In genomic region chr21:35210093-35210492, GRCh38 we compare ENCODE assay signal across 2 cellular contexts.
TF ChIP-seq lines count a peak whose summit lies in the region.

No MANE protein-coding gene starts in this region.

TF ChIP-seq in IMR-90, 13 proteins besides CTCF, POLR2A, EP300 and RAD21:
- TF ChIP-seq MAFK (IDR thresholded peaks at IDR 0.05; ENCODE audit: low read depth, low read length) (no peak), USF2 (IDR thresholded peaks at IDR 0.05; ENCODE audit: low read depth, low read length) (no peak), ELK1 (IDR thresholded peaks at IDR 0.05; ENCODE audit: borderline replicate concordance, low read depth, low read length) (no peak), SMC3 (IDR thresholded peaks at IDR 0.05; ENCODE audit: low read depth, low read length) (no peak), MXI1 (IDR thresholded peaks at IDR 0.05; ENCODE audit: borderline replicate concordance, low read depth, low read length) (no peak), BHLHE40 (IDR thresholded peaks at IDR 0.05; ENCODE audit: low read depth, low read length) (no peak), CHD1 (IDR thresholded peaks at IDR 0.05; ENCODE audit: low read depth, low read length) (no peak), RFX5 (IDR thresholded peaks at IDR 0.05; ENCODE audit: low read depth, low read length) (no peak), FOS (IDR thresholded peaks at IDR 0.05; ENCODE audit: low read depth, low read length) (no peak), RCOR1 (IDR thresholded peaks at IDR 0.05; ENCODE audit: insufficient replicate concordance, low read length) (no peak), NFE2L2 (IDR thresholded peaks at IDR 0.05; ENCODE audit: low read depth, low read length) (no peak), MAZ (IDR thresholded peaks at IDR 0.05; ENCODE audit: borderline replicate concordance, low read depth, low read length) (no peak), CEBPB (IDR thresholded peaks at IDR 0.05; ENCODE audit: low read depth, low read length) (no peak)

TF ChIP-seq in K562, 482 proteins besides CTCF, POLR2A, EP300 and RAD21:
- TF ChIP-seq THRB (CRISPR knock-in tag; conservative IDR thresholded peaks at IDR 0.05) (no peak), HDAC2 (IDR thresholded peaks at IDR 0.05) (no peak), GATAD2A (IDR thresholded peaks at IDR 0.05) (no peak), NCOR1 (IDR thresholded peaks at IDR 0.05) (no peak), BRCA1 (IDR thresholded peaks at IDR 0.05) (no peak), BRCA1 (CRISPR knock-in tag; IDR thresholded peaks at IDR 0.05) (no peak), IRF2 (CRISPR knock-in tag; IDR thresholded peaks at IDR 0.05) (no peak), TAF1 (IDR thresholded peaks at IDR 0.05; ENCODE audit: control insufficient read depth, extremely low read depth, insufficient read depth, low read length, severe bottlenecking) (no peak), MXI1 (IDR thresholded peaks at IDR 0.05; ENCODE audit: low read depth, low read length) (no peak), ZNF609 (CRISPR knock-in tag; IDR thresholded peaks at IDR 0.05; ENCODE audit: borderline replicate concordance) (no peak), NR2C2 (CRISPR knock-in tag; IDR thresholded peaks at IDR 0.05) (no peak), NR2C2 (tag; IDR thresholded peaks at IDR 0.05) (no peak), JUN (IDR thresholded peaks at IDR 0.05; ENCODE audit: borderline replicate concordance, low read depth, low read length) (no peak), JUN (CRISPR knock-in tag; IDR thresholded peaks at IDR 0.05; ENCODE audit: borderline replicate concordance) (no peak), POLR2B (IDR thresholded peaks at IDR 0.05; ENCODE audit: low read depth, partially characterized antibody) (no peak), FOXJ3 (CRISPR knock-in tag; IDR thresholded peaks at IDR 0.05) (no peak), POU5F1 (IDR thresholded peaks at IDR 0.05; ENCODE audit: borderline replicate concordance, low read depth, low read length, partially characterized antibody) (no peak), ZNF449 (CRISPR knock-in tag; IDR thresholded peaks at IDR 0.05) (no peak), YY1 (IDR thresholded peaks at IDR 0.05; ENCODE audit: borderline replicate concordance in 1 of 3, control insufficient read depth in 1 of 3, extremely low read depth in 1 of 3, insufficient read depth in 3 of 3, insufficient read length in 1 of 3, insufficient replicate concordance in 2 of 3, low read depth in 1 of 3, low read length in 2 of 3) (no peak), CBX2 (IDR thresholded peaks at IDR 0.05; ENCODE audit: insufficient read depth, low read length, poor library complexity, severe bottlenecking) (no peak), RNF219 (CRISPR knock-in tag; IDR thresholded peaks at IDR 0.05) (no peak), ZZZ3 (IDR thresholded peaks at IDR 0.05) (no peak)
